In genomic region chr14:38256358-38256840, GRCh38 we compare ENCODE assay signal across 9 cellular contexts. TPM values are rescaled to one million over a fixed set of nuclear protein-coding genes. Genes with fewer than 3 reads are reported as not detected.
A peak's percentile ranks its signal among the peaks of the same experiment; 100 is the strongest.
DNase-seq lines count a peak whose midpoint lies in the region; ATAC-seq and TF ChIP-seq lines count a peak whose summit lies in the region.
"Had no signal": no experiment of that assay in that cellular context is flagged by ENCODE, and none has a peak within 500 bp of the region (broad histone marks: within the 10 kb centered on the region; RNA-seq: fewer than 3 reads in every experiment).

No MANE protein-coding gene starts in this region.

- TF ChIP-seq POLR2A in spleen (IDR thresholded peaks at IDR 0.05), result no peak

- H3K36me3 ChIP-seq in spleen, result no peaks in the 10 kb centered on the region

- DNase-seq in cardiac fibroblast (ENCODE audit: low read depth in 2 of 2), result peak; percentile 95
- DNase-seq in iris pigment epithelial cell (ENCODE audit: low read depth), result peak; percentile 36
- DNase-seq in spleen, result no peak
- no peak for DNase-seq in stimulated activated CD4-positive, alpha-beta T cell treated with anti-CD3 and anti-CD28 coated beads, Interleukin-4, amount 100 ng/mL, for 4 hours
- no peak for DNase-seq in chondrocyte (ENCODE audit: low spot score)
- DNase-seq in SHP77 (lab: John Stamatoyannopoulos, UW), result no peak

- peak overlapping the region; percentile 55 to 92 (median 88) for H3K27ac ChIP-seq in spleen
- H3K27ac ChIP-seq: HL-60 had no signal

- H3K9me3 Mint-ChIP-seq in chondrocyte (ENCODE audit: low read depth), result peaks cover 7% of the 10 kb centered on the region

- H3K9me3 ChIP-seq in spleen, result peaks cover 0 to 9% (median 3%) of the 10 kb centered on the region in 8 donors

- H3K36me3 Mint-ChIP-seq in chondrocyte (ENCODE audit: low read depth), result no peaks in the 10 kb centered on the region

- intact Hi-C loops in spleen (cut with DNase I; ENCODE audit: low total_unique reads), result no loop called here

- peaks cover 32% of the 10 kb centered on the region for H3K27me3 Mint-ChIP-seq in chondrocyte (ENCODE audit: low read depth)

- 7 to 12% (median 8%) methylated on average over 13 of the region's 13 CpGs for WGBS in spleen, 5 donors

- ATAC-seq in HG02981 (IDR thresholded peaks at IDR 0.05; ENCODE audit: unreplicated experiment), result peak; percentile 29
- no peak for ATAC-seq in HG03025 (IDR thresholded peaks at IDR 0.05; ENCODE audit: low FRiP score, unreplicated experiment)

- peaks cover 0 to 17% (median 12%) of the 10 kb centered on the region in 6 donors for H3K4me1 ChIP-seq in spleen

- peak overlapping the region; percentile 6 to 56 for H3K4me3 ChIP-seq in cardiac fibroblast (replicated peaks in 1 of 2; ENCODE audit: low read depth in 2 of 2, low read length in 2 of 2)
- peak overlapping the region in 7 of 8 donors; percentile 36 to 70 (median 42) for H3K4me3 ChIP-seq in spleen

- H3K4me1 Mint-ChIP-seq in chondrocyte (ENCODE audit: low read depth), result peaks cover 4% of the 10 kb centered on the region

- peaks cover 0 to 40% (median 15%) of the 10 kb centered on the region in 7 donors for H3K27me3 ChIP-seq in spleen (replicated peaks in 1 of 7)

- H3K4me3 Mint-ChIP-seq in chondrocyte (ENCODE audit: unreplicated experiment), result no peak overlapping the region

- TF ChIP-seq CTCF in cardiac fibroblast (IDR thresholded peaks at IDR 0.05; ENCODE audit: low read depth, low read length), result peak; percentile 43
- peak in 4 of 11 experiments; percentile 19 to 33 (median 28) for TF ChIP-seq CTCF in spleen (IDR thresholded peaks at IDR 0.05 in 8 of 11, conservative IDR thresholded peaks at IDR 0.05 in 3 of 11)
- no peak for TF ChIP-seq CTCF in chondrocyte (IDR thresholded peaks at IDR 0.05)

- no peak overlapping the region for H3K27ac Mint-ChIP-seq in chondrocyte (ENCODE audit: unreplicated experiment)

RNA-seq across cellular contexts. Expression of gene CLEC14A, which starts 0.5 kb away (rescaled TPM):
- 10 to 100 TPM; 16.5 to 33.6 (median 27.4) TPM for total RNA-seq in spleen
- polyA plus RNA-seq in spleen, result 10 to 100 TPM in 1 of 3 donors, 1 to 10 TPM in 2; 4.1 to 15.1 (median 10.0) TPM
- total RNA-seq in chondrocyte, result not detected in 3 replicates

RNA-seq across cellular contexts. Expression of gene SSTR1, which starts 48.7 kb away (rescaled TPM):
- total RNA-seq in spleen (1 to 10 TPM in 2 of 7 donors, under 1 TPM in 5; 0.17 to 1.3 (median 0.83) TPM), chondrocyte (not detected in 3 replicates)
- polyA plus RNA-seq in spleen, result under 1 TPM; 0.09 to 0.54 (median 0.35) TPM

Comparison
In these comparisons a context has a peak if more than half of its experiments do, and no peak if none do; other contexts are left out.
1. DNase-seq: peak in cardiac fibroblast (2 of 2) and iris pigment epithelial cell (single experiment); none in spleen (single experiment), stimulated activated CD4-positive, alpha-beta T cell treated with anti-CD3 and anti-CD28 coated beads, Interleukin-4, amount 100 ng/mL, for 4 hours (0 of 2), chondrocyte (single experiment) and SHP77 (0 of 2).
2. RNA of gene CLEC14A, which starts 0.5 kb away (total RNA-seq): 16.5 to 33.6 TPM in spleen; not detected in chondrocyte; every median in the first group is over 10 times any median in the second.